In genomic region chr1:52345252-52345651, GRCh38 we compare ENCODE assay signal across 27 cellular contexts.
"Had no signal": no experiment of that assay in that cellular context is flagged by ENCODE, and none has a peak within 500 bp of the region (broad histone marks: within the 10 kb centered on the region; RNA-seq: fewer than 3 reads in every experiment).

No MANE protein-coding gene starts in this region.

- H3K27ac ChIP-seq: SK-N-MC, VCaP had no signal

- ATAC-seq: activated CD4-positive, CD25-positive, alpha-beta regulatory T cell treated with anti-CD3 and anti-CD28 coated beads, Interleukin-2, amount 50 U/mL, for 24 hours; activated CD8-positive, alpha-beta memory T cell treated with anti-CD3 and anti-CD28 coated beads, Interleukin-2, amount 10 ng/mL, durations not matched to agents 7 days and 5 days; activated CD8-positive, alpha-beta T cell treated with anti-CD3 and anti-CD28 coated beads, Interleukin-2, amount 10 ng/mL, durations not matched to agents 7 days and 5 days; activated T-cell treated with anti-CD3 and anti-CD28 coated beads, Interleukin-2, amount 50 U/mL, for 4 hours; Panc1; Right ventricle myocardium inferior; T-cell had no signal

- H3K36me3 Mint-ChIP-seq: activated CD8-positive, alpha-beta memory T cell treated with anti-CD3 and anti-CD28 coated beads, Interleukin-2, amount 10 ng/mL, durations not matched to agents 7 days and 5 days; activated naive CD8-positive, alpha-beta T cell; T-cell had no signal

- H3K4me3 ChIP-seq: SK-N-MC had no signal

- H3K9me3 Mint-ChIP-seq: activated T-cell treated with anti-CD3 and anti-CD28 coated beads, Interleukin-2, amount 50 U/mL, for 4 hours; activated T-helper 2 cell treated with anti-CD3 and anti-CD28 coated beads, Interferon-gamma antibody, Interleukin-2, Interleukin-4, amounts not matched to agents 10 μg/mL and 5 μg/mL and 100 μg/mL, durations not matched to agents 14 hours and 24 hours and 36 hours; brain; central memory CD8-positive, alpha-beta T cell; T-cell had no signal

- H3K27me3 Mint-ChIP-seq: activated CD8-positive, alpha-beta memory T cell treated with anti-CD3 and anti-CD28 coated beads, Interleukin-2, amount 10 ng/mL, durations not matched to agents 7 days and 5 days; activated naive CD8-positive, alpha-beta T cell; brain; central memory CD8-positive, alpha-beta T cell; T-cell had no signal

- H3K4me1 Mint-ChIP-seq: activated CD8-positive, alpha-beta memory T cell treated with anti-CD3 and anti-CD28 coated beads, Interleukin-2, amount 10 ng/mL, durations not matched to agents 7 days and 5 days had no signal

- DNase-seq: activated CD4-positive, alpha-beta T cell treated with anti-CD3 and anti-CD28 coated beads for 4 hours; activated CD4-positive, alpha-beta T cell treated with anti-CD3 and anti-CD28 coated beads, Interleukin-2, amount 50 U/mL, for 4 hours; activated CD8-positive, alpha-beta memory T cell treated with anti-CD3 and anti-CD28 coated beads, Interleukin-2, amount 10 ng/mL, durations not matched to agents 7 days and 5 days; activated CD8-positive, alpha-beta T cell treated with anti-CD3 and anti-CD28 coated beads, Interleukin-2, amount 10 ng/mL, durations not matched to agents 7 days and 5 days; activated gamma-delta T cell treated with Interleukin-2 at 50 U/mL for 16 hours; activated T-cell treated with anti-CD3 and anti-CD28 coated beads, Interleukin-2, amount 50 U/mL, for 4 hours; amygdala; Kasumi-1; KBM-7; NCI-H1105 treated with DMSO at 0.1 percent for 48 hours; NCI-H146; NCI-H187 treated with DMSO at 0.1 percent for 48 hours; NCI-H2081 treated with DMSO at 0.1 percent for 48 hours; NCI-H446; NCI-H748 treated with DMSO at 0.1 percent for 48 hours; RPMI8226; T-cell; T-helper 2 cell had no signal

- H3K4me3 Mint-ChIP-seq: activated CD8-positive, alpha-beta memory T cell treated with anti-CD3 and anti-CD28 coated beads, Interleukin-2, amount 10 ng/mL, durations not matched to agents 7 days and 5 days; activated CD8-positive, alpha-beta T cell treated with anti-CD3 and anti-CD28 coated beads, Interleukin-2, amount 10 ng/mL, durations not matched to agents 7 days and 5 days; activated naive CD8-positive, alpha-beta T cell; activated T-cell treated with anti-CD3 and anti-CD28 coated beads, Interleukin-2, amount 50 U/mL, for 4 hours; brain; central memory CD8-positive, alpha-beta T cell; T-cell had no signal

- H3K27ac Mint-ChIP-seq: activated CD8-positive, alpha-beta memory T cell treated with anti-CD3 and anti-CD28 coated beads, Interleukin-2, amount 10 ng/mL, durations not matched to agents 7 days and 5 days; activated CD8-positive, alpha-beta T cell treated with anti-CD3 and anti-CD28 coated beads, Interleukin-2, amount 10 ng/mL, durations not matched to agents 7 days and 5 days; activated naive CD8-positive, alpha-beta T cell; activated T-helper 2 cell treated with anti-CD3 and anti-CD28 coated beads, Interferon-gamma antibody, Interleukin-2, Interleukin-4, amounts not matched to agents 10 μg/mL and 5 μg/mL and 100 μg/mL, durations not matched to agents 14 hours and 24 hours and 36 hours had no signal
